In the genomic region with DNA sequence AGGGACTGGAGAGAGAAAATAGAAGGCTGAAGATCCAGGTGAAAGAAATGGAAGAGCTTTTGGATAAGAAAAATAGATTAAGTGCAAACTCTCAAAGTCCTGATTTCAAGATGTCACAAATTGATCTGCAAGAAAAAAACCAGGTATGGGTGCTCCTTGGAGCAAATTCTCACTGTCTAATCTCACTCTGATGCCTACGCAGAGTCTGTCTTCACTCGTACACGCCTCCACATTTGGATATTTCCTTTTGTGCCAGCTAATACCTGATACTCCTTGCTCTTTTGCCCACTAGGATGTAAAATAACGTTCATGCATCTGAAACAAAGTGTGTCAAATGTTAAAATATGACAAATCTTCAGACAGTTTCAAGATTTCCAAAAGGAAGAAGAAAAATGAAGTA, we compare ENCODE assay signal across 20 cellular contexts.
DNase-seq lines count a peak whose midpoint lies in the region; ATAC-seq, FAIRE-seq and TF ChIP-seq lines count a peak whose summit lies in the region.
"Had no signal": no experiment of that assay in that cellular context is flagged by ENCODE, and none has a peak within 500 bp of the region (broad histone marks: within the 10 kb centered on the region; RNA-seq: fewer than 3 reads in every experiment).

No MANE protein-coding gene starts in this region.

- no peaks in the 10 kb centered on the region for H3K27me3 Mint-ChIP-seq in activated T-cell treated with anti-CD3 and anti-CD28 coated beads, Interleukin-2, amount 50 U/mL, for 72 hours (ENCODE audit: low read depth)
- H3K27me3 Mint-ChIP-seq in activated T-cell treated with anti-CD3 and anti-CD28 coated beads, Interleukin-2, amount 50 U/mL, for 4 hours (ENCODE audit: low read depth) = no peaks in the 10 kb centered on the region
- H3K27me3 Mint-ChIP-seq in MCF 10A (ENCODE audit: insufficient read depth, unreplicated experiment) = peaks cover 36% of the 10 kb centered on the region
- H3K27me3 Mint-ChIP-seq: B cell; CD4-positive, alpha-beta T cell had no signal

- 90% methylated on average over 4 of the region's 4 CpGs; no CpG with 5 or more reads in 1 of the 2 experiments for WGBS in H1 (ENCODE audit: extremely low coverage in 1 of 2, insufficient coverage in 1 of 2, insufficient read length in 1 of 2, insufficient replicate concordance in 2 of 2, low coverage in 1 of 2, low lambda C conversion rate in 2 of 2, missing lambda C conversion rate in 1 of 2), 2 experiments

- peaks cover 0 to 2% (median 0%) of the 10 kb centered on the region in 4 experiments; a peak in 1 of 7 replicates for H3K27me3 ChIP-seq in H1 (replicated peaks in 1 of 4; ENCODE audit: control insufficient read depth in 3 of 4, extremely low read depth in 1 of 4, insufficient read depth in 3 of 4, low read length in 3 of 4)
- H3K27me3 ChIP-seq: BLaER1 treated with 17β-estradiol and CSF1 and Interleukin-3, amounts not matched to agents 10 nM and 100 nM had no signal

- H2BK120ac ChIP-seq in H1 (replicated peaks; ENCODE audit: low read depth, low read length) = no peak overlapping the region

- TF ChIP-seq POLR2A in H1 (IDR thresholded peaks at IDR 0.05; ENCODE audit: control extremely low read depth in 1 of 2, low read depth in 2 of 2, low read length in 2 of 2) = no peak

- H3K4me3 ChIP-seq in H1 (ENCODE audit: extremely low read depth in 1 of 4, insufficient read depth in 2 of 4, low read depth in 3 of 4, low read length in 4 of 4) = no peak overlapping the region
- H3K4me3 ChIP-seq: A549; BLaER1 treated with 17β-estradiol and CSF1 and Interleukin-3, amounts not matched to agents 10 nM and 100 nM had no signal

- no peaks in the 10 kb centered on the region for H3K79me1 ChIP-seq in H1 (ENCODE audit: low read depth, low read length)

- H3K23ac ChIP-seq in H1 (ENCODE audit: insufficient read length) = no peak overlapping the region

- TF ChIP-seq CTCF in H1 (IDR thresholded peaks at IDR 0.05; ENCODE audit: control extremely low read depth in 1 of 3, insufficient read depth in 1 of 3, low read depth in 1 of 3, low read length in 3 of 3) (no peak), MCF 10A (IDR thresholded peaks at IDR 0.05; ENCODE audit: unreplicated experiment) (no peak)

- no peak overlapping the region for H3K18ac ChIP-seq in H1 (ENCODE audit: extremely low read depth, low read length)

- H3K27ac ChIP-seq in H1 (ENCODE audit: low read depth, low read length) = no peak overlapping the region
- H3K27ac ChIP-seq: 22Rv1; A549; BLaER1 treated with 17β-estradiol and CSF1 and Interleukin-3, amounts not matched to agents 10 nM and 100 nM; C4-2B had no signal

- no peak overlapping the region for H3K9ac ChIP-seq in H1 (replicated peaks in 1 of 4; ENCODE audit: extremely low read depth in 1 of 4, low read depth in 3 of 4, low read length in 3 of 4)
- H3K9ac ChIP-seq: BLaER1 treated with 17β-estradiol and CSF1 and Interleukin-3, amounts not matched to agents 10 nM and 100 nM had no signal

- no peak overlapping the region for H2BK5ac ChIP-seq in H1 (ENCODE audit: low read depth, low read length)

- H3K4ac ChIP-seq in H1 (replicated peaks; ENCODE audit: insufficient read length, low read depth, low read length) = no peak overlapping the region

- no peak overlapping the region for H2AK5ac ChIP-seq in H1 (ENCODE audit: low read depth, low read length)

- no peak overlapping the region for H2BK12ac ChIP-seq in H1 (ENCODE audit: low read depth, low read length)

- no peak for TF ChIP-seq RAD21 in H1 (IDR thresholded peaks at IDR 0.05 in 1 of 2, conservative IDR thresholded peaks at IDR 0.05 in 1 of 2; ENCODE audit: low read depth in 2 of 2, low read length in 2 of 2)

- no peaks in the 10 kb centered on the region for H4K20me1 ChIP-seq in H1 (replicated peaks in 1 of 2; ENCODE audit: control insufficient read depth in 1 of 2, insufficient read depth in 2 of 2, low read length in 2 of 2)
- H4K20me1 ChIP-seq: BLaER1 treated with 17β-estradiol and CSF1 and Interleukin-3, amounts not matched to agents 10 nM and 100 nM had no signal

- H3K9me3 Mint-ChIP-seq in activated T-cell treated with anti-CD3 and anti-CD28 coated beads, Interleukin-2, amount 50 U/mL, for 72 hours = no peaks in the 10 kb centered on the region
- H3K9me3 Mint-ChIP-seq in activated T-cell treated with anti-CD3 and anti-CD28 coated beads, Interleukin-2, amount 50 U/mL, for 4 hours = no peaks in the 10 kb centered on the region
- no peaks in the 10 kb centered on the region for H3K9me3 Mint-ChIP-seq in MCF 10A (ENCODE audit: unreplicated experiment)
- H3K9me3 Mint-ChIP-seq: CD4-positive, alpha-beta T cell; CD8-positive, alpha-beta T cell had no signal

- no TSS peak for BruUV-seq in MCF 10A (replicated peaks; lab: Mats Ljungman, UMichigan)

- no peaks in the 10 kb centered on the region for H3K79me2 ChIP-seq in H1 (ENCODE audit: control insufficient read depth in 1 of 2, insufficient read depth in 2 of 2, low read length in 2 of 2)

- no peak overlapping the region for H3K4me3 Mint-ChIP-seq in activated T-cell treated with anti-CD3 and anti-CD28 coated beads, Interleukin-2, amount 50 U/mL, for 72 hours
- no peak overlapping the region for H3K4me3 Mint-ChIP-seq in activated T-cell treated with anti-CD3 and anti-CD28 coated beads, Interleukin-2, amount 50 U/mL, for 4 hours
- H3K4me3 Mint-ChIP-seq in MCF 10A (ENCODE audit: unreplicated experiment) = no peak overlapping the region
- H3K4me3 Mint-ChIP-seq: B cell; CD4-positive, alpha-beta T cell; CD8-positive, alpha-beta T cell had no signal

- no peak overlapping the region for H3K4me2 ChIP-seq in H1 (ENCODE audit: insufficient read depth in 1 of 2, low read depth in 2 of 2, low read length in 2 of 2)
- H3K4me2 ChIP-seq: A549; BLaER1 treated with 17β-estradiol and CSF1 and Interleukin-3, amounts not matched to agents 10 nM and 100 nM had no signal

- H3K36me3 ChIP-seq in H1 (ENCODE audit: control insufficient read depth in 2 of 4, insufficient read depth in 4 of 4, low read length in 3 of 4) = no peaks in the 10 kb centered on the region
- H3K36me3 ChIP-seq: BLaER1 treated with 17β-estradiol and CSF1 and Interleukin-3, amounts not matched to agents 10 nM and 100 nM had no signal

- H4K8ac ChIP-seq in H1 (ENCODE audit: extremely low read depth, insufficient read depth, low read length) = no peak overlapping the region

- H4K5ac ChIP-seq in H1 (ENCODE audit: insufficient read length, low read depth, low read length) = no peak overlapping the region

- no peaks in the 10 kb centered on the region for H3K4me1 ChIP-seq in H1 (replicated peaks in 1 of 4; ENCODE audit: control insufficient read depth in 3 of 4, insufficient read depth in 4 of 4, low read length in 3 of 4)
- H3K4me1 ChIP-seq: A549; BLaER1 treated with 17β-estradiol and CSF1 and Interleukin-3, amounts not matched to agents 10 nM and 100 nM; Caco-2 had no signal

- CTCF ChIA-PET in H1 (lab: Charles Lee; ENCODE audit: partially characterized antibody) (interaction anchor here (0.6 kb wide), 1 partner anchor 875 kb away, joined by 4 read pairs; no protein-coding TSS in a partner anchor), MCF 10A (lab: Yijun Ruan, JAX) (interaction anchor here (0.6 to 1.2 kb wide), 3 partner anchors 12 to 832 kb away, joined by 3 to 4 read pairs (median 3); no protein-coding TSS in a partner anchor)

- H3K9me3 ChIP-seq in H1 (ENCODE audit: insufficient read depth in 2 of 2, low read depth in 1 of 2, low read length in 1 of 2) = no peaks in the 10 kb centered on the region
- H3K9me3 ChIP-seq: A549; BLaER1 treated with 17β-estradiol and CSF1 and Interleukin-3, amounts not matched to agents 10 nM and 100 nM; Caco-2 had no signal

- no peak for FAIRE-seq in H1 (lab: Jason Lieb, UNC)
- FAIRE-seq: A549, G401.6, GM12891, GM19239 had no signal

- H3K56ac ChIP-seq in H1 (replicated peaks; ENCODE audit: insufficient read length, low read depth, low read length) = no peak overlapping the region

- H3K4me1 Mint-ChIP-seq in activated T-cell treated with anti-CD3 and anti-CD28 coated beads, Interleukin-2, amount 50 U/mL, for 72 hours (ENCODE audit: low read depth) = no peaks in the 10 kb centered on the region
- no peaks in the 10 kb centered on the region for H3K4me1 Mint-ChIP-seq in activated T-cell treated with anti-CD3 and anti-CD28 coated beads, Interleukin-2, amount 50 U/mL, for 4 hours (ENCODE audit: low read depth)
- no peaks in the 10 kb centered on the region for H3K4me1 Mint-ChIP-seq in MCF 10A (ENCODE audit: insufficient read depth, unreplicated experiment)
- H3K4me1 Mint-ChIP-seq: B cell had no signal

- DNase-seq in activated T-cell treated with anti-CD3 and anti-CD28 coated beads, Interleukin-2, amount 50 U/mL, for 72 hours = no peak
- DNase-seq in activated T-cell treated with anti-CD3 and anti-CD28 coated beads, Interleukin-2, amount 50 U/mL, for 4 hours = no peak
- DNase-seq in H1 (ENCODE audit: low read depth in 1 of 2, low spot score in 2 of 2) (no peak), MCF 10A (ENCODE audit: unreplicated experiment) (no peak)
- DNase-seq: AML-193; Caco-2; Calu3; CD4-positive, alpha-beta T cell; CD8-positive, alpha-beta T cell; DMS79 treated with DMSO at 0.1 percent for 48 hours; GF-D8 had no signal

- intact Hi-C loops in MCF 10A (cut with micrococcal nuclease) = no loop called here

- H3K14ac ChIP-seq in H1 (ENCODE audit: insufficient read length) = no peak overlapping the region

- H3K36me3 Mint-ChIP-seq in activated T-cell treated with anti-CD3 and anti-CD28 coated beads, Interleukin-2, amount 50 U/mL, for 72 hours (ENCODE audit: insufficient read depth in 2 of 2) = no peaks in the 10 kb centered on the region
- H3K36me3 Mint-ChIP-seq in activated T-cell treated with anti-CD3 and anti-CD28 coated beads, Interleukin-2, amount 50 U/mL, for 4 hours (ENCODE audit: insufficient read depth) = no peaks in the 10 kb centered on the region
- no peaks in the 10 kb centered on the region for H3K36me3 Mint-ChIP-seq in MCF 10A (ENCODE audit: insufficient read depth, unreplicated experiment)
- H3K36me3 Mint-ChIP-seq: CD8-positive, alpha-beta T cell had no signal

- H3K27ac Mint-ChIP-seq in activated T-cell treated with anti-CD3 and anti-CD28 coated beads, Interleukin-2, amount 50 U/mL, for 72 hours = peak overlapping the region; percentile 36
- H3K27ac Mint-ChIP-seq in MCF 10A (ENCODE audit: low read depth, unreplicated experiment) = no peak overlapping the region
- H3K27ac Mint-ChIP-seq: B cell; CD4-positive, alpha-beta T cell; CD8-positive, alpha-beta T cell had no signal

- H3K23me2 ChIP-seq in H1 (ENCODE audit: low read depth, low read length) = no peaks in the 10 kb centered on the region

- H2BK15ac ChIP-seq in H1 (ENCODE audit: low read length) = no peak overlapping the region

- POLR2A ChIA-PET in H1 (lab: Charles Lee; ENCODE audit: partially characterized antibody) = no interaction called here
- POLR2A ChIA-PET in MCF 10A (lab: Yijun Ruan, JAX) = no interaction called here

- no peak for ATAC-seq in activated T-cell treated with anti-CD3 and anti-CD28 coated beads, Interleukin-2, amount 50 U/mL, for 72 hours (replicated peaks in 1 of 2)
- no peak for ATAC-seq in activated T-cell treated with anti-CD3 and anti-CD28 coated beads, Interleukin-2, amount 50 U/mL, for 4 hours
- no peak for ATAC-seq in GM19452 (IDR thresholded peaks at IDR 0.05; ENCODE audit: unreplicated experiment)
- ATAC-seq: A549; CD8-positive, alpha-beta T cell had no signal

- H2AFZ ChIP-seq in H1 (ENCODE audit: low read length) = peak overlapping the region; percentile 27; the same call in 1 of the 2 replicates

- no peak overlapping the region for H4K91ac ChIP-seq in H1 (replicated peaks; ENCODE audit: insufficient read length, low read length)

- no peak overlapping the region for H2BK20ac ChIP-seq in H1 (ENCODE audit: low read length)

- TF ChIP-seq EP300 in H1 (IDR thresholded peaks at IDR 0.05; ENCODE audit: borderline replicate concordance in 1 of 2, low read depth in 2 of 2, low read length in 2 of 2) = no peak
